ENCODE assay signal across 8 cellular contexts in genomic region chr11:12800032-12800671, GRCh38.
A peak's percentile ranks its signal among the peaks of the same experiment; 100 is the strongest.
DNase-seq lines count a peak whose midpoint lies in the region; ATAC-seq and TF ChIP-seq lines count a peak whose summit lies in the region.

No MANE protein-coding gene starts in this region.

- 31 to 37% methylated on average over 8 of the region's 8 CpGs for WGBS in heart right ventricle, 2 donors

- DNase-seq in HPDE6-E6E7 (ENCODE audit: extremely low spot score) (peak; percentile 81), RPMI7951 (ENCODE audit: low read depth) (peak; percentile 74), heart right ventricle (no peak)
- no peak for DNase-seq in stimulated activated CD8-positive, alpha-beta memory T cell treated with anti-CD3 and anti-CD28 coated beads, Interleukin-4, amount 100 ng/mL, for 48 hours
- DNase-seq in NK-92 treated with Interleukin-12 subunit alpha and Interleukin-12 subunit beta, amount 100 ng/mL, for 24 hours (lab: John Stamatoyannopoulos, UW), result no peak

- H3K36me3 ChIP-seq in heart right ventricle (peaks cover 0 to 2% (median 0%) of the 10 kb centered on the region in 9 donors), skeletal muscle satellite cell (ENCODE audit: insufficient read depth, low read length) (peaks cover 19% of the 10 kb centered on the region)

- ATAC-seq in heart right ventricle (peak in 6 of 8 donors; percentile 25 to 59 (median 50)), GM18502 (IDR thresholded peaks at IDR 0.05; ENCODE audit: poor library complexity, unreplicated experiment) (no peak), HG03342 (IDR thresholded peaks at IDR 0.05; ENCODE audit: unreplicated experiment) (no peak)

- peaks cover 6 to 47% (median 38%) of the 10 kb centered on the region in 9 donors for H3K4me1 ChIP-seq in heart right ventricle
- peaks cover 48% of the 10 kb centered on the region for H3K4me1 ChIP-seq in skeletal muscle satellite cell (ENCODE audit: control insufficient read depth, insufficient read depth, low read length)

- H3K4me3 ChIP-seq in heart right ventricle (no peak overlapping the region), skeletal muscle satellite cell (ENCODE audit: low read length) (no peak overlapping the region)

- H3K4me2 ChIP-seq in skeletal muscle satellite cell (ENCODE audit: low read length), result peak overlapping the region; percentile 48

- H3K9me3 ChIP-seq in heart right ventricle (no peaks in the 10 kb centered on the region), skeletal muscle satellite cell (replicated peaks; ENCODE audit: low read length) (no peaks in the 10 kb centered on the region)

- no peak overlapping the region for H3K27ac ChIP-seq in heart right ventricle

- intact Hi-C loops in heart right ventricle (cut with DNase I), result no loop called here

- TF ChIP-seq CTCF in heart right ventricle (IDR thresholded peaks at IDR 0.05), result no peak

- H3K27me3 ChIP-seq in heart right ventricle (no peaks in the 10 kb centered on the region), skeletal muscle satellite cell (ENCODE audit: control insufficient read depth, insufficient read depth, low read length) (no peaks in the 10 kb centered on the region)

- H3K9ac ChIP-seq in skeletal muscle satellite cell (ENCODE audit: low read depth, low read length), result no peak overlapping the region

Comparison
In these comparisons a context has a peak if more than half of its experiments do, and no peak if none do; other contexts are left out.
1. DNase-seq: peak in HPDE6-E6E7 (single experiment) and RPMI7951 (single experiment); none in heart right ventricle (0 of 2), stimulated activated CD8-positive, alpha-beta memory T cell treated with anti-CD3 and anti-CD28 coated beads, Interleukin-4, amount 100 ng/mL, for 48 hours (single experiment) and NK-92 treated with Interleukin-12 subunit alpha and Interleukin-12 subunit beta, amount 100 ng/mL, for 24 hours (single experiment).
2. ATAC-seq: peak in heart right ventricle (6 of 8); none in GM18502 (single experiment) and HG03342 (single experiment).